ENCODE assay signal across 25 cellular contexts in the genomic region with DNA sequence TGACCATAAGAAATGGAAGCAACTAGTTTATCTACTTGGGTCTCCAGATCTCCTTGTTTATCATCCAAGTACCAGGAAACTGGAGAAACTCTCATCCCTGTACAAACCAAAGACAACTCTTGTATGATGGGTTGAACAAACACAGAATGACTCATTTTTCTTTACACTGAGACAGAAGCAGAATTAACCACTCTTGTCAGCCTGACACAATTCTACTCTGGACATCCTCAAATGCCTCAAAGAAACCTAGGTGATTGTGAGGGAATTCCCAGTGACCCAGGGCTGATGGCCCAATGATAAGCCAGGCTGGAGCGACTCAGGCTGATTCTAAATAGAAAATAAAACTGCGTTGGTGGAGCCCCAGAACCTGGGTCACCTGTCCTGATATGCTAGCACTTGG.
"Had no signal": no experiment of that assay in that cellular context is flagged by ENCODE, and none has a peak within 500 bp of the region (broad histone marks: within the 10 kb centered on the region; RNA-seq: fewer than 3 reads in every experiment).

No MANE protein-coding gene starts in this region.

- H3K4me3 ChIP-seq: cardiac muscle cell, K562, SK-N-MC had no signal

- H3K4me1 Mint-ChIP-seq: activated naive CD8-positive, alpha-beta T cell treated with anti-CD3 and anti-CD28 coated beads, Interleukin-2, amount 50 U/mL, for 24 hours; T-cell had no signal

- H3K27me3 ChIP-seq: brain microvascular endothelial cell, cardiac muscle cell had no signal

- H3K4me3 Mint-ChIP-seq: activated CD8-positive, alpha-beta memory T cell treated with anti-CD3 and anti-CD28 coated beads, Interleukin-2, amount 10 ng/mL, durations not matched to agents 7 days and 5 days; activated naive CD8-positive, alpha-beta T cell treated with anti-CD3 and anti-CD28 coated beads, Interleukin-2, amount 50 U/mL, for 24 hours; activated T-cell treated with anti-CD3 and anti-CD28 coated beads, Interleukin-2, amount 50 U/mL, for 24 hours; activated T-helper 1 cell treated with anti-CD3 and anti-CD28 coated beads, Interleukin-12 subunit alpha, Interleukin-12 subunit beta, Interleukin-2, Interleukin-4 antibody, amounts not matched to agents 30 ng/mL and 10 ng/mL and 1 ng/mL, durations not matched to agents 14 hours and 24 hours and 36 hours; T-cell had no signal

- H3K27ac ChIP-seq: brain microvascular endothelial cell, cardiac muscle cell, SK-N-MC had no signal

- DNase-seq: activated CD4-positive, alpha-beta T cell treated with anti-CD3 and anti-CD28 coated beads, Interleukin-2, amount 50 U/mL, for 48 hours; activated CD4-positive, CD25-positive, alpha-beta regulatory T cell; activated CD8-positive, alpha-beta memory T cell treated with anti-CD3 and anti-CD28 coated beads, Interleukin-2, amount 10 ng/mL, durations not matched to agents 7 days and 5 days; activated effector memory CD4-positive, alpha-beta T cell treated with anti-CD3 and anti-CD28 coated beads, Interleukin-2, amount 50 U/mL, for 16 hours; activated naive CD4-positive, alpha-beta T cell treated with Interleukin-2 at 50 U/mL for 16 hours; activated naive CD8-positive, alpha-beta T cell treated with anti-CD3 and anti-CD28 coated beads, Interleukin-2, amount 50 U/mL, for 24 hours; activated T-cell treated with anti-CD3 and anti-CD28 coated beads, Interleukin-2, amount 50 U/mL, for 24 hours; brain microvascular endothelial cell; Karpas-422; NCI-H1105 treated with DMSO at 0.1 percent for 48 hours; NCI-H1436 treated with DMSO at 0.1 percent for 48 hours; NCI-H187; NCI-H2171 treated with DMSO at 0.1 percent for 48 hours; NCI-H226; NCI-H510A; NCI-H526 treated with DMSO at 0.1 percent for 48 hours; NCI-H82; T-cell; T-helper 2 cell; T1000 had no signal

- H3K27ac Mint-ChIP-seq: activated CD8-positive, alpha-beta memory T cell treated with anti-CD3 and anti-CD28 coated beads, Interleukin-2, amount 10 ng/mL, durations not matched to agents 7 days and 5 days; activated naive CD4-positive, alpha-beta T cell treated with anti-CD3 and anti-CD28 coated beads, Interleukin-2, amount 50 U/mL, for 72 hours; activated naive CD8-positive, alpha-beta T cell treated with anti-CD3 and anti-CD28 coated beads, Interleukin-2, amount 50 U/mL, for 24 hours; activated T-cell treated with anti-CD3 and anti-CD28 coated beads, Interleukin-2, amount 50 U/mL, for 24 hours; activated T-helper 1 cell treated with anti-CD3 and anti-CD28 coated beads, Interleukin-12 subunit alpha, Interleukin-12 subunit beta, Interleukin-2, Interleukin-4 antibody, amounts not matched to agents 30 ng/mL and 10 ng/mL and 1 ng/mL, durations not matched to agents 14 hours and 24 hours and 36 hours; T-cell had no signal

- ATAC-seq: activated CD8-positive, alpha-beta memory T cell treated with anti-CD3 and anti-CD28 coated beads, Interleukin-2, amount 10 ng/mL, durations not matched to agents 7 days and 5 days; activated naive CD8-positive, alpha-beta T cell treated with anti-CD3 and anti-CD28 coated beads, Interleukin-2, amount 50 U/mL, for 24 hours; K562; T-cell had no signal

- H3K36me3 ChIP-seq: brain microvascular endothelial cell, cardiac muscle cell had no signal

- H3K27me3 Mint-ChIP-seq: activated CD8-positive, alpha-beta memory T cell treated with anti-CD3 and anti-CD28 coated beads, Interleukin-2, amount 10 ng/mL, durations not matched to agents 7 days and 5 days; activated naive CD8-positive, alpha-beta T cell treated with anti-CD3 and anti-CD28 coated beads, Interleukin-2, amount 50 U/mL, for 24 hours; activated T-cell treated with anti-CD3 and anti-CD28 coated beads, Interleukin-2, amount 50 U/mL, for 24 hours; T-cell had no signal
